7 cellular contexts compared by ENCODE assay signal in genomic region chr15:84144946-84145345, GRCh38.
DNase-seq lines count a peak whose midpoint lies in the region; ATAC-seq and TF ChIP-seq lines count a peak whose summit lies in the region.
"Not testable (repeated sequence)": the region's sequence is repeated elsewhere in the genome, so short reads cannot be mapped to it uniquely, and the experiment has no call there.

No MANE protein-coding gene starts in this region.

- intact Hi-C loops in dorsolateral prefrontal cortex (cut with DNase I); Right ventricle myocardium superior (cut with DNase I); left ventricle myocardium inferior (cut with micrococcal nuclease); psoas muscle (cut with DNase I): not testable (repeated sequence)

- 19 to 40% (median 26%) methylated on average over 8 of the region's 8 CpGs for WGBS in psoas muscle, 3 donors

- ATAC-seq in Right ventricle myocardium superior (ENCODE audit: poor library complexity) (peak; percentile 69), psoas muscle (peak in 2 of 4 donors; percentile 78 to 84)

- H3K4me3 ChIP-seq in dorsolateral prefrontal cortex, left ventricle myocardium inferior: not testable (repeated sequence)
- H3K4me3 ChIP-seq in psoas muscle: peak overlapping the region; percentile 15

- H3K36me3 ChIP-seq in left ventricle myocardium inferior; psoas muscle (ENCODE audit: insufficient read depth in 1 of 2, low read depth in 1 of 2): not testable (repeated sequence)

- H3K27me3 ChIP-seq in dorsolateral prefrontal cortex; left ventricle myocardium inferior (ENCODE audit: low read depth); psoas muscle (ENCODE audit: insufficient read depth in 3 of 3, low read length in 2 of 3): not testable (repeated sequence)

- TF ChIP-seq CTCF in dorsolateral prefrontal cortex (IDR thresholded peaks at IDR 0.05 in 54 of 56, conservative IDR thresholded peaks at IDR 0.05 in 2 of 56; ENCODE audit: low read depth in 1 of 56, partially characterized antibody in 56 of 56); left ventricle myocardium inferior (IDR thresholded peaks at IDR 0.05; ENCODE audit: borderline replicate concordance); psoas muscle (IDR thresholded peaks at IDR 0.05): not testable (repeated sequence)

- H3K4me1 ChIP-seq in left ventricle myocardium inferior: peaks cover 11% of the 10 kb centered on the region
- H3K4me1 ChIP-seq in psoas muscle: not testable (repeated sequence)

- DNase-seq in Ammon's horn (ENCODE audit: low spot score) (peak; percentile 19), dorsolateral prefrontal cortex (peak in 1 of 10 donors; percentile 58), inferior parietal cortex (ENCODE audit: extremely low spot score) (peak; percentile 50), superior temporal gyrus (ENCODE audit: extremely low spot score) (peak; percentile 52)
- DNase-seq in Right ventricle myocardium superior, left ventricle myocardium inferior, psoas muscle: not testable (repeated sequence)

- H3K9me3 ChIP-seq in left ventricle myocardium inferior (replicated peaks); psoas muscle: not testable (repeated sequence)

- H3K27ac ChIP-seq in dorsolateral prefrontal cortex: peak overlapping the region in 31 of 59 donors; percentile 1 to 85 (median 55)
- H3K27ac ChIP-seq in left ventricle myocardium inferior (replicated peaks): peak overlapping the region; percentile 61
- H3K27ac ChIP-seq in psoas muscle: peak overlapping the region; percentile 9

Comparison
In these comparisons a context has a peak if more than half of its experiments do, and no peak if none do; other contexts are left out.
1. H3K27ac ChIP-seq: peak in every context shown above with its lines; median percentile 61 in left ventricle myocardium inferior; 55 in dorsolateral prefrontal cortex; 9 in psoas muscle.